9 cellular contexts compared by ENCODE assay signal in the genomic region with DNA sequence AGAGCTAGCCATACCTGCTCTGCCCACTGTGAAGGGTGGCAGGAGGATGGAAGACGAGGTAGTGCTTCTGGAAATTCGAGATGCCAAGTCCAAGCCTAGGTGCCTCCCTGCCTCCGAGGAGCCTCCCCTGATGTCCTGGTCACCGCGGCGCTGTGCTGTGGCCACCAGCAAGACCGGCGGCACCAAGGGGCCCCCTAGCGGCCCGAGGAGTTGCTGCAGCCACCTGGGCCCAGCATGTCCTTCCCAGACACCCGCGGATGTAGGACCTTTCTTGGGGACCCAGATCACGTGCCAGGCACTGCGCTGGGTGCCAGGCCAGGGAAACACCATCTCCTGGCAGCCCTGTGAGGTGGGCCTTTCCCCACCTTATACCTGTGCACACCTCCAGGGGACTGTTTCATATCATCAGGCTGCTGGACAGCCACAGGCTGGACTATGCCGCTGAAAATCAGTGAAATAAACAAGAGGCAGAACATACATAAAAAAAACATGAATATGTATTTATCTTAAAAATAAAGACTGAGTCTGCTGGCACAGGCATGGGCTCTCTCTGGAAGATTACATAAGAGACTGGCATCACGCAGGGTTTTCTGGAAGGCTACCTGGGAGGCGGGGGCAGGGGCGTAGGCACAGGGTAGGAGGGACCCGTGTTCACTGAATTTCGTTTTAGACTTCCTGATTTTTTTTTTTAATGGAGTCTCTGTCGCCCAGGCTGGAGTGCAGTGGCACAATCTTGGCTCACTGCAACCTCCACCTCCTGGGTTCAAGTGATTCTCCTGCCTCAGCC. TPM values are rescaled to one million over a fixed set of nuclear protein-coding genes. Genes with fewer than 3 reads are reported as not detected.
DNase-seq lines count a peak whose midpoint lies in the region; ATAC-seq and TF ChIP-seq lines count a peak whose summit lies in the region.
"Had no signal": no experiment of that assay in that cellular context is flagged by ENCODE, and none has a peak within 500 bp of the region (broad histone marks: within the 10 kb centered on the region; RNA-seq: fewer than 3 reads in every experiment).

No MANE protein-coding gene starts in this region.

- H3K4me1 ChIP-seq in adipocyte (ENCODE audit: control insufficient read depth, insufficient read depth, low read length) (no peaks in the 10 kb centered on the region), left ventricle myocardium inferior (peaks cover 7% of the 10 kb centered on the region)

- no peak overlapping the region for H3K27ac ChIP-seq in left ventricle myocardium inferior (replicated peaks)
- H3K27ac ChIP-seq: SK-N-MC had no signal

- H3K9me3 ChIP-seq in adipocyte (ENCODE audit: control insufficient read depth, low read length) (no peaks in the 10 kb centered on the region), left ventricle myocardium inferior (replicated peaks) (no peaks in the 10 kb centered on the region)

- H3K27me3 ChIP-seq in adipocyte (replicated peaks; ENCODE audit: control insufficient read depth, insufficient read depth, low read length) (peaks cover 59% of the 10 kb centered on the region), left ventricle myocardium inferior (ENCODE audit: low read depth) (no peaks in the 10 kb centered on the region)

- intact Hi-C loops in left ventricle myocardium inferior (cut with micrococcal nuclease), result loop anchor here (2.0 kb wide), 1 partner anchor 110 kb away; no protein-coding TSS in a partner anchor

- ATAC-seq in GM21786 (IDR thresholded peaks at IDR 0.05; ENCODE audit: unreplicated experiment), result peak; percentile 61
- ATAC-seq in HG02840 (IDR thresholded peaks at IDR 0.05; ENCODE audit: low FRiP score, unreplicated experiment), result no peak

- DNase-seq in COLO829 (ENCODE audit: low spot score) (peak; percentile 71), NCI-H128 (lab: John Stamatoyannopoulos, UW; ENCODE audit: unreplicated experiment) (peak; percentile 27), T-helper 1 cell (peak; percentile 25 to 57 (median 46)), adipocyte (ENCODE audit: low read depth) (peak; percentile 88), left ventricle myocardium inferior (peak; percentile 76), retina (peak; percentile 91)

- TF ChIP-seq CTCF in left ventricle myocardium inferior (IDR thresholded peaks at IDR 0.05; ENCODE audit: borderline replicate concordance), result peak; percentile 99

- no peak overlapping the region for H3K9ac ChIP-seq in adipocyte (ENCODE audit: low read length)

- H3K36me3 ChIP-seq in adipocyte (ENCODE audit: control insufficient read depth, insufficient read depth, low read length, severe bottlenecking) (no peaks in the 10 kb centered on the region), left ventricle myocardium inferior (no peaks in the 10 kb centered on the region)

- no peak overlapping the region for H3K4me3 ChIP-seq in adipocyte (ENCODE audit: low read length)
- no peak overlapping the region for H3K4me3 ChIP-seq in left ventricle myocardium inferior
- H3K4me3 ChIP-seq: SK-N-MC had no signal

RNA-seq across cellular contexts. Expression of a gene that starts 15.9 kb away (rescaled TPM):
- 1.2 TPM for total RNA-seq in left ventricle myocardium inferior

RNA-seq across cellular contexts. Expression of a gene that starts 25.0 kb away (rescaled TPM):
- 41.0 TPM for total RNA-seq in left ventricle myocardium inferior

RNA-seq across cellular contexts. Expression of a gene that starts 55.1 kb away (rescaled TPM):
- total RNA-seq in left ventricle myocardium inferior, result 4.2 TPM

Comparison
In these comparisons a context has a peak if more than half of its experiments do, and no peak if none do; other contexts are left out.
1. DNase-seq: peak in every context shown above with its lines; median percentile 91 in retina; 88 in adipocyte; 76 in left ventricle myocardium inferior; 71 in COLO829; 46 in T-helper 1 cell; 27 in NCI-H128.